Comparison of ENCODE assay signal across 8 cellular contexts in genomic region chr19:45768644-45769053, GRCh38. TPM values are rescaled to one million over a fixed set of nuclear protein-coding genes. Genes with fewer than 3 reads are reported as not detected.
DNase-seq lines count a peak whose midpoint lies in the region; ATAC-seq and TF ChIP-seq lines count a peak whose summit lies in the region.

No MANE protein-coding gene starts in this region.

- TF ChIP-seq CTCF in AG10803 (conservative IDR thresholded peaks at IDR 0.05; ENCODE audit: low read length) (no peak), activated B cell treated with CpG ODN at 0.5 μM for 24 hours (IDR thresholded peaks at IDR 0.05) (no peak), endothelial cell (IDR thresholded peaks at IDR 0.05; ENCODE audit: unreplicated experiment) (no peak), nephron (IDR thresholded peaks at IDR 0.05; ENCODE audit: unreplicated experiment in 3 of 3) (no peak), omental fat pad (IDR thresholded peaks at IDR 0.05) (no peak)

- no peaks in the 10 kb centered on the region for H3K36me3 Mint-ChIP-seq in activated B cell treated with CpG ODN at 0.5 μM for 24 hours (ENCODE audit: low read depth)
- peaks cover 14% of the 10 kb centered on the region for H3K36me3 Mint-ChIP-seq in endothelial cell (ENCODE audit: low read depth, unreplicated experiment)
- H3K36me3 Mint-ChIP-seq in nephron (ENCODE audit: low read depth) = peaks cover 11% of the 10 kb centered on the region

- H3K27me3 Mint-ChIP-seq in activated B cell treated with CpG ODN at 0.5 μM for 24 hours (peaks cover 3% of the 10 kb centered on the region), endothelial cell (ENCODE audit: unreplicated experiment) (peaks cover 29% of the 10 kb centered on the region), nephron (ENCODE audit: low read depth) (no peaks in the 10 kb centered on the region)

- H3K27ac Mint-ChIP-seq in activated B cell treated with CpG ODN at 0.5 μM for 24 hours (peak overlapping the region; percentile 63), endothelial cell (ENCODE audit: unreplicated experiment) (peak overlapping the region; percentile 92), nephron (peak overlapping the region; percentile 97 to 99 (median 99))

- H3K9me3 Mint-ChIP-seq in activated B cell treated with CpG ODN at 0.5 μM for 24 hours (no peaks in the 10 kb centered on the region), endothelial cell (ENCODE audit: unreplicated experiment) (no peaks in the 10 kb centered on the region), nephron (no peaks in the 10 kb centered on the region)

- peak overlapping the region; percentile 89 for H3K4me3 Mint-ChIP-seq in activated B cell treated with CpG ODN at 0.5 μM for 24 hours
- H3K4me3 Mint-ChIP-seq in endothelial cell (ENCODE audit: unreplicated experiment) = peak overlapping the region; percentile 93
- H3K4me3 Mint-ChIP-seq in nephron = peak overlapping the region; percentile 95 to 100 (median 98)

- ATAC-seq in activated B cell treated with CpG ODN at 0.5 μM for 24 hours (ENCODE audit: low read depth) = no peak
- ATAC-seq in omental fat pad (ENCODE audit: low FRiP score) = no peak
- ATAC-seq in GM18858 (IDR thresholded peaks at IDR 0.05; ENCODE audit: unreplicated experiment) = no peak

- POLR2A ChIA-PET in activated B cell treated with CpG ODN at 0.5 μM for 24 hours (lab: Charles Lee) = interaction anchor here (0.6 to 3.4 kb wide), 18 partner anchors 9 to 227 kb away, joined by 3 to 46 read pairs (median 9); partner anchors contain the start of genes CCDC61, DMWD, FBXO46 and FOXA3

- intact Hi-C loops in activated B cell treated with CpG ODN at 0.5 μM for 24 hours (cut with micrococcal nuclease) = loop anchor here (1.0 to 2.0 kb wide), 4 partner anchors 51 to 248 kb away; partner anchors contain the start of gene SYMPK

- H3K4me3 ChIP-seq in AG10803 (ENCODE audit: low read length) = peak overlapping the region; percentile 91

- peak; percentile 63 for DNase-seq in AG10803 (ENCODE audit: low read depth)
- peak; percentile 69 for DNase-seq in HK-2 (ENCODE audit: unreplicated experiment)
- DNase-seq in activated B cell treated with CpG ODN at 0.5 μM for 24 hours = peak; percentile 42
- DNase-seq in endothelial cell (ENCODE audit: low spot score) = peak; percentile 59
- no peak for DNase-seq in omental fat pad (ENCODE audit: low spot score)
- no peak for DNase-seq in GM19238 (ENCODE audit: insufficient read length, low spot score)

- CTCF ChIA-PET in activated B cell treated with CpG ODN at 0.5 μM for 24 hours (lab: Charles Lee) = interaction anchor here (0.8 to 7.1 kb wide), 8 partner anchors 10 to 248 kb away, joined by 3 to 172 read pairs (median 6); no protein-coding TSS in a partner anchor

- H3K4me1 Mint-ChIP-seq in activated B cell treated with CpG ODN at 0.5 μM for 24 hours = peaks cover 19% of the 10 kb centered on the region
- peaks cover 15% of the 10 kb centered on the region for H3K4me1 Mint-ChIP-seq in endothelial cell (ENCODE audit: unreplicated experiment)
- peaks cover 23% of the 10 kb centered on the region for H3K4me1 Mint-ChIP-seq in nephron

RNA-seq across cellular contexts. Expression of gene SIX5, which starts 0.4 kb away (rescaled TPM):
- total RNA-seq in activated B cell treated with CpG ODN at 0.5 μM for 24 hours (1.2 and 1.9 TPM in 2 replicates), endothelial cell (ENCODE audit: unreplicated experiment) (21.9 TPM), omental fat pad (10 to 100 TPM in 1 of 4 donors, 1 to 10 TPM in 3; 4.3 to 13.4 (median 7.8) TPM)

RNA-seq across cellular contexts. Expression of gene DMPK, which starts 13.6 kb away (rescaled TPM):
- total RNA-seq in activated B cell treated with CpG ODN at 0.5 μM for 24 hours (34.3 and 39.0 TPM in 2 replicates), endothelial cell (ENCODE audit: unreplicated experiment) (80.3 TPM), omental fat pad (10 to 100 TPM in 3 of 4 donors, 1 to 10 TPM in 1; 9.4 to 30.1 (median 23.2) TPM)

RNA-seq across cellular contexts. Expression of gene DMWD, which starts 24.0 kb away (rescaled TPM):
- total RNA-seq in activated B cell treated with CpG ODN at 0.5 μM for 24 hours (64.7 and 77.3 TPM in 2 replicates), endothelial cell (ENCODE audit: unreplicated experiment) (95.3 TPM), omental fat pad (10 to 100 TPM; 26.2 to 42.5 (median 35.9) TPM)

RNA-seq across cellular contexts. Expression of gene MEIOSIN, which starts 35.4 kb away (rescaled TPM):
- not detected in 2 replicates for total RNA-seq in activated B cell treated with CpG ODN at 0.5 μM for 24 hours
- not detected for total RNA-seq in endothelial cell (ENCODE audit: unreplicated experiment)
- total RNA-seq in omental fat pad = not detected

RNA-seq across cellular contexts. Expression of gene FBXO46, which starts 38.0 kb away (rescaled TPM):
- 36.3 and 44.0 TPM in 2 replicates for total RNA-seq in activated B cell treated with CpG ODN at 0.5 μM for 24 hours
- total RNA-seq in endothelial cell (ENCODE audit: unreplicated experiment) = 29.9 TPM
- 1 to 10 TPM; 5.8 to 7.6 (median 6.7) TPM for total RNA-seq in omental fat pad

Comparison
In these comparisons a context has a peak if more than half of its experiments do, and no peak if none do; other contexts are left out.
1. DNase-seq: peak in AG10803 (single experiment), HK-2 (single experiment), activated B cell treated with CpG ODN at 0.5 μM for 24 hours (single experiment) and endothelial cell (single experiment); none in omental fat pad (single experiment) and GM19238 (single experiment).
2. Peak in every context shown above with its lines, with median percentiles within 50 percentile points of each other: H3K27ac Mint-ChIP-seq and H3K4me3 Mint-ChIP-seq.